In the genomic region with DNA sequence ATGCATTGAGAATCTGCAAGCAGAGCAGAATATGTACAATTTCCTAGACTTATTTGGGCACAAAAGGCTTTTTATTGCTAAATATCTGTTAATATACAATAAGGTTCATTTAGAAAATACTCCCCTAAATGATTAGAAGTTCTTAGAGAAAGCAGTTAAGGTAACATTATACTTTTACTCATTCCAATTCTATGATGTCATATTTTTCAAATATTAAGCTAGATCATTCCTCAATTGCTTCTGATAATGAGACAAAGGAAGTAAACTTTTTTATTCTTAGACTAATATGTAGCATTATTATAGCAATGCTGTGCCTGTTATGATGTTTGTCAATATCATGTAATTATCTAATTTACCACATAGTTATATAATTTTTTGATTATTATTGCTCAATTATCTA, we compare ENCODE assay signal across 17 cellular contexts.
DNase-seq lines count a peak whose midpoint lies in the region; ATAC-seq, FAIRE-seq and TF ChIP-seq lines count a peak whose summit lies in the region.
"Had no signal": no experiment of that assay in that cellular context is flagged by ENCODE, and none has a peak within 500 bp of the region (broad histone marks: within the 10 kb centered on the region; RNA-seq: fewer than 3 reads in every experiment).

No MANE protein-coding gene starts in this region.

- FAIRE-seq in colon (lab: Jason Lieb, UNC) (peak; percentile 10), small intestine (lab: Jason Lieb, UNC) (peak; percentile 51), pancreas (lab: Jason Lieb, UNC) (no peak)
- FAIRE-seq: A549, GM19239 had no signal

- H4K20me1 ChIP-seq in GM23248 (ENCODE audit: insufficient read depth), result no peaks in the 10 kb centered on the region
- H4K20me1 ChIP-seq: BLaER1 treated with 17β-estradiol and CSF1 and Interleukin-3, amounts not matched to agents 10 nM and 100 nM had no signal

- TF ChIP-seq CTCF in pancreas (IDR thresholded peaks at IDR 0.05), result no peak

- intact Hi-C loops in pancreas (cut with DNase I), result no loop called here

- no peaks in the 10 kb centered on the region for H3K9me2 ChIP-seq in GM23248 (ENCODE audit: insufficient read depth)

- H2BK15ac ChIP-seq in mesendoderm (replicated peaks; ENCODE audit: low read depth), result no peak overlapping the region

- H3K9me3 ChIP-seq in GM23248 (ENCODE audit: low read depth) (no peaks in the 10 kb centered on the region), small intestine (ENCODE audit: control insufficient read depth, low read depth) (no peaks in the 10 kb centered on the region), pancreas (no peaks in the 10 kb centered on the region)
- H3K9me3 ChIP-seq: A549 had no signal

- H3K79me1 ChIP-seq in mesendoderm (ENCODE audit: low read length), result no peaks in the 10 kb centered on the region

- H3K56ac ChIP-seq in mesendoderm (ENCODE audit: low read length), result no peak overlapping the region

- H3K27ac ChIP-seq in GM23248, result no peak overlapping the region
- H3K27ac ChIP-seq in small intestine (ENCODE audit: low read depth in 1 of 2, low read length in 1 of 2), result no peak overlapping the region
- no peak overlapping the region for H3K27ac ChIP-seq in pancreas
- no peak overlapping the region for H3K27ac ChIP-seq in mesendoderm (ENCODE audit: low read depth, low read length)
- H3K27ac ChIP-seq: A549; BLaER1 treated with 17β-estradiol and CSF1 and Interleukin-3, amounts not matched to agents 10 nM and 100 nM had no signal

- no peak overlapping the region for H4K8ac ChIP-seq in mesendoderm (ENCODE audit: low read depth, low read length)

- H3K79me2 ChIP-seq in GM23248 (ENCODE audit: insufficient read depth), result no peaks in the 10 kb centered on the region
- H3K79me2 ChIP-seq in mesendoderm (ENCODE audit: control insufficient read depth, insufficient read depth, low read length), result no peaks in the 10 kb centered on the region

- H3K18ac ChIP-seq in mesendoderm (ENCODE audit: low read length), result no peak overlapping the region

- no peaks in the 10 kb centered on the region for H3F3A ChIP-seq in GM23248 (ENCODE audit: insufficient read depth)

- no peaks in the 10 kb centered on the region for H3K27me3 ChIP-seq in GM23248 (replicated peaks; ENCODE audit: insufficient read depth)
- no peaks in the 10 kb centered on the region for H3K27me3 ChIP-seq in small intestine (ENCODE audit: control insufficient read depth in 2 of 2, insufficient read depth in 2 of 2, low read length in 2 of 2)
- no peaks in the 10 kb centered on the region for H3K27me3 ChIP-seq in pancreas
- H3K27me3 ChIP-seq in mesendoderm (ENCODE audit: insufficient read depth, low read length, poor library complexity), result no peaks in the 10 kb centered on the region
- H3K27me3 ChIP-seq: BLaER1 treated with 17β-estradiol and CSF1 and Interleukin-3, amounts not matched to agents 10 nM and 100 nM had no signal

- H3K9ac ChIP-seq in GM23248 (no peak overlapping the region), mesendoderm (ENCODE audit: low read length) (no peak overlapping the region)
- H3K9ac ChIP-seq: BLaER1 treated with 17β-estradiol and CSF1 and Interleukin-3, amounts not matched to agents 10 nM and 100 nM had no signal

- no peak overlapping the region for H2BK120ac ChIP-seq in mesendoderm (ENCODE audit: low read depth, low read length)

- 0 out of 2 replicates have a peak overlapping the region, but pooled peaks have one; percentile 9 for H2AFZ ChIP-seq in GM23248

- DNase-seq in COLO829 (ENCODE audit: low spot score) (peak; percentile 10), GM23248 (no peak), small intestine (no peak), pancreas (no peak), mesendoderm (no peak), activated gamma-delta T cell treated with Interleukin-2 at 50 U/mL for 16 hours (no peak)
- DNase-seq: AML-193; CD4-positive, CD25-positive, alpha-beta regulatory T cell; DMS153; DMS79 treated with DMSO at 0.1 percent for 48 hours; GF-D8; KG1 had no signal

- H2BK5ac ChIP-seq in mesendoderm (ENCODE audit: low read length), result no peak overlapping the region

- H3K4me1 ChIP-seq in GM23248 (ENCODE audit: insufficient read depth), result peaks cover 7% of the 10 kb centered on the region; the same call in 1 of the 2 replicates
- no peaks in the 10 kb centered on the region for H3K4me1 ChIP-seq in small intestine (ENCODE audit: control insufficient read depth in 2 of 2, insufficient read depth in 1 of 2, low read depth in 1 of 2, low read length in 1 of 2)
- peaks cover 0 to 6% (median 0%) of the 10 kb centered on the region in 3 donors for H3K4me1 ChIP-seq in pancreas
- no peaks in the 10 kb centered on the region for H3K4me1 ChIP-seq in mesendoderm (ENCODE audit: control insufficient read depth, low read depth, low read length)
- H3K4me1 ChIP-seq: A549 had no signal

- no peak overlapping the region for H3K4me3 ChIP-seq in GM23248
- no peak overlapping the region for H3K4me3 ChIP-seq in small intestine (ENCODE audit: low read depth in 1 of 2, low read length in 2 of 2)
- H3K4me3 ChIP-seq in pancreas, result no peak overlapping the region
- H3K4me3 ChIP-seq in mesendoderm (ENCODE audit: low read length), result no peak overlapping the region
- H3K4me3 ChIP-seq: A549; BLaER1 treated with 17β-estradiol and CSF1 and Interleukin-3, amounts not matched to agents 10 nM and 100 nM had no signal

- no peak overlapping the region for H3K23ac ChIP-seq in mesendoderm (ENCODE audit: low read length)

- H3K36me3 ChIP-seq in GM23248 (ENCODE audit: low read depth) (no peaks in the 10 kb centered on the region), small intestine (ENCODE audit: control insufficient read depth in 2 of 2, insufficient read depth in 2 of 2, low read length in 2 of 2) (no peaks in the 10 kb centered on the region), pancreas (no peaks in the 10 kb centered on the region), mesendoderm (ENCODE audit: control insufficient read depth, insufficient read depth, low read length) (no peaks in the 10 kb centered on the region)
- H3K36me3 ChIP-seq: BLaER1 treated with 17β-estradiol and CSF1 and Interleukin-3, amounts not matched to agents 10 nM and 100 nM had no signal

- no peak for ATAC-seq in pancreas
- ATAC-seq: A549, HCT116 had no signal

- H3K4me2 ChIP-seq in GM23248 (ENCODE audit: unreplicated experiment), result no peak overlapping the region
- H3K4me2 ChIP-seq in mesendoderm (ENCODE audit: low read length), result no peak overlapping the region
- H3K4me2 ChIP-seq: A549 had no signal

- no peak overlapping the region for H3K4ac ChIP-seq in mesendoderm (ENCODE audit: low read depth, low read length)

- no peak overlapping the region for H2AK5ac ChIP-seq in mesendoderm (ENCODE audit: low read length)

- in situ Hi-C loops in GM23248 (cut with MboI), result no loop called here

- H4K5ac ChIP-seq in mesendoderm (ENCODE audit: low read length), result no peak overlapping the region
